Comparison of ENCODE assay signal across 13 cellular contexts in genomic region chrX:9279271-9279596, GRCh38.
DNase-seq lines count a peak whose midpoint lies in the region; ATAC-seq and TF ChIP-seq lines count a peak whose summit lies in the region.
"Had no signal": no experiment of that assay in that cellular context is flagged by ENCODE, and none has a peak within 500 bp of the region (broad histone marks: within the 10 kb centered on the region; RNA-seq: fewer than 3 reads in every experiment).

No MANE protein-coding gene starts in this region.

- no peaks in the 10 kb centered on the region for H3K4me1 ChIP-seq in aorta (ENCODE audit: control insufficient read depth in 1 of 2, insufficient read depth in 2 of 2, low read length in 2 of 2)
- H3K4me1 ChIP-seq: tibial artery had no signal

- no peak for DNase-seq in BJ (ENCODE audit: low read depth)
- no peak for DNase-seq in T-cell
- peak; percentile 65 for DNase-seq in left kidney (ENCODE audit: low read depth, low spot score)
- no peak for DNase-seq in NCI-H1105 (lab: John Stamatoyannopoulos, UW)
- DNase-seq in retina, result no peak
- DNase-seq in aorta, result no peak
- DNase-seq in islet precursor cell, result no peak
- DNase-seq: activated T-cell treated with anti-CD3 and anti-CD28 coated beads, Interleukin-2, amount 50 U/mL, for 24 hours; NCI-H1105 treated with DMSO at 0.1 percent for 48 hours; stimulated activated CD4-positive, alpha-beta T cell treated with anti-CD3 and anti-CD28 coated beads, Interleukin-1b, Interleukin-23, amount 100 ng/mL, for 48 hours; tibial artery had no signal

- H3K36me3 Mint-ChIP-seq in T-cell, result no peaks in the 10 kb centered on the region

- intact Hi-C loops in aorta (cut with DNase I), result no loop called here

- no peaks in the 10 kb centered on the region for H3K9me3 Mint-ChIP-seq in T-cell
- H3K9me3 Mint-ChIP-seq: activated T-cell treated with anti-CD3 and anti-CD28 coated beads, Interleukin-2, amount 50 U/mL, for 24 hours had no signal

- H3K4me3 Mint-ChIP-seq in T-cell, result peak overlapping the region; percentile 28 to 46 (median 37)
- H3K4me3 Mint-ChIP-seq: activated T-cell treated with anti-CD3 and anti-CD28 coated beads, Interleukin-2, amount 50 U/mL, for 24 hours had no signal

- H3K27me3 ChIP-seq in BJ (ENCODE audit: control insufficient read depth, insufficient read depth, low read length) (no peaks in the 10 kb centered on the region), aorta (ENCODE audit: control insufficient read depth in 1 of 2, insufficient read depth in 2 of 2, low read length in 1 of 2) (no peaks in the 10 kb centered on the region)
- H3K27me3 ChIP-seq: tibial artery had no signal

- WGBS in aorta, 2 donors, result 69 to 72% methylated on average over 4 of the region's 4 CpGs

- H3K36me3 ChIP-seq in BJ (ENCODE audit: control insufficient read depth, insufficient read depth, low read length) (no peaks in the 10 kb centered on the region), aorta (ENCODE audit: control insufficient read depth in 1 of 2, insufficient read depth in 2 of 2, low read length in 1 of 2) (no peaks in the 10 kb centered on the region)
- H3K36me3 ChIP-seq: tibial artery had no signal

- ATAC-seq in GM18868 (IDR thresholded peaks at IDR 0.05; ENCODE audit: unreplicated experiment) (peak; percentile 54), T-cell (replicated peaks in 1 of 4) (no peak), aorta (ENCODE audit: low FRiP score) (no peak)
- ATAC-seq: esophagus mucosa had no signal

- no peaks in the 10 kb centered on the region for H3K9me3 ChIP-seq in aorta (ENCODE audit: control insufficient read depth, low read length)
- H3K9me3 ChIP-seq: tibial artery had no signal

- POLR2A ChIA-PET in BJ (lab: Charles Lee), result no interaction called here
- POLR2A ChIA-PET in T-cell (lab: Charles Lee), result interaction anchor here in 1 of 2 donors (0.6 kb wide), 1 partner anchor 10 kb away, joined by 3 read pairs; no protein-coding TSS in a partner anchor

- CTCF ChIA-PET in BJ (lab: Yijun Ruan, JAX) (no interaction called here), T-cell (lab: Charles Lee) (no interaction called here)

- TF ChIP-seq CTCF in BJ (IDR thresholded peaks at IDR 0.05; ENCODE audit: insufficient read depth, low read depth, low read length), result no peak

- peak overlapping the region; percentile 67 to 83 for H3K27ac Mint-ChIP-seq in T-cell
- H3K27ac Mint-ChIP-seq: activated T-cell treated with anti-CD3 and anti-CD28 coated beads, Interleukin-2, amount 50 U/mL, for 24 hours had no signal

- H3K4me3 ChIP-seq in BJ (ENCODE audit: low read depth, low read length) (peak overlapping the region; percentile 8; the same call in 1 of the 2 replicates), aorta (ENCODE audit: low read length in 2 of 2) (no peak overlapping the region)
- H3K4me3 ChIP-seq: tibial artery had no signal

- no peak overlapping the region for H3K27ac ChIP-seq in aorta (ENCODE audit: low read depth in 1 of 2, low read length in 2 of 2)
- H3K27ac ChIP-seq: tibial artery had no signal

- no peaks in the 10 kb centered on the region for H3K27me3 Mint-ChIP-seq in T-cell

- peaks cover 8 to 17% (median 9%) of the 10 kb centered on the region in 3 donors for H3K4me1 Mint-ChIP-seq in T-cell
